16 cellular contexts compared by ENCODE assay signal in the genomic region with DNA sequence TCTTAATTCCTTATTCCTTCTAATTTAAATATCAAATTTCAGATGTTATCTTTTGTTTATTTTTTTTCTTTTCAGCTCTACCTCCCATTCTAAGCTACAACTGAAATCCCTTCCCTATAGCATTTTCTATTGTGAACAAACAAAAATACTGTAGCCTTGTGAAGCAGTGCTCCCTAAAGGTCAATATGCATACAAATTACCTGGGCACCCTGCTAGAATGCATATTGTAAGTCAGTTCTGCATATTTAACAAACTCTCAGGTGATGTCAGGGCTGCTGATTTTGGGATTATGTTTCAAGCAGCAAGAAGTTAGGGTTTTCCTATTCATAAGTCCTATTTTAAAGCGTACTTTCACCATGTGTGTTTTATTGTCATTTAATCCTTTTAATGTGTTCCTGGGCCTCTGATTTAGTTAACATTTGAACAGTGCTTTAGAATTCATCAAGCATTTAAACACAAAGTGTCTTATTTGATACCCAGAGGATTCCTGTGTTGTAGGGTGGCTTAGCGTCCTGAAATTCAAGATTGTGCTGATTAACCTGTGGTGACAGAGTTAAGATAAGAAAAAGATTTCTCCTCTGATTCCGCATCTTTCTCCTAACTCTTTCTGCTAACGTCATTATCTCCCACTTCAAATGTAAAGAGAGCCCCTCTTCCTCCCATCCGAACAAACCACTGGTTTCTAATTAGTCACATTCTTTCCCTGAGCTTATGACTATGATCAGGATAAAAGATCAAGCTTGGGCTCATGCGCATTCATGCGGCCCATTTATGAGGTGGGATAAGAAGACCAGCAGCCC.
DNase-seq lines count a peak whose midpoint lies in the region; ATAC-seq, FAIRE-seq and TF ChIP-seq lines count a peak whose summit lies in the region.
"Had no signal": no experiment of that assay in that cellular context is flagged by ENCODE, and none has a peak within 500 bp of the region (broad histone marks: within the 10 kb centered on the region; RNA-seq: fewer than 3 reads in every experiment).

No MANE protein-coding gene starts in this region.

- no peak for TF ChIP-seq EP300 in H1 (IDR thresholded peaks at IDR 0.05; ENCODE audit: borderline replicate concordance in 1 of 2, low read depth in 2 of 2, low read length in 2 of 2)

- H3K4me3 Mint-ChIP-seq in GM23338 = peak overlapping the region; percentile 57
- no peak overlapping the region for H3K4me3 Mint-ChIP-seq in activated T-helper 17 cell treated with anti-CD3 and anti-CD28 coated beads, Interleukin-2, amount 50 U/mL, for 72 hours
- H3K4me3 Mint-ChIP-seq: CD4-positive, CD25-positive, alpha-beta regulatory T cell had no signal

- no peak for TF ChIP-seq RAD21 in H1 (IDR thresholded peaks at IDR 0.05 in 1 of 2, conservative IDR thresholded peaks at IDR 0.05 in 1 of 2; ENCODE audit: low read depth in 2 of 2, low read length in 2 of 2)

- H2BK20ac ChIP-seq in H1 (ENCODE audit: low read length) = 0 out of 2 replicates have a peak overlapping the region, but pooled peaks have one; percentile 67

- no peak overlapping the region for H3K23ac ChIP-seq in H1 (ENCODE audit: insufficient read length)

- H3K4me1 ChIP-seq in GM23338 (ENCODE audit: insufficient read depth) = peaks cover 32% of the 10 kb centered on the region
- peaks cover 30% of the 10 kb centered on the region for H3K4me1 ChIP-seq in HUES64 (ENCODE audit: insufficient read depth, low read length)
- H3K4me1 ChIP-seq in H1 (replicated peaks in 1 of 4; ENCODE audit: control insufficient read depth in 3 of 4, insufficient read depth in 4 of 4, low read length in 3 of 4) = peaks cover 6 to 19% (median 15%) of the 10 kb centered on the region in 4 experiments; a peak in 5 of 7 replicates
- peaks cover 19% of the 10 kb centered on the region for H3K4me1 ChIP-seq in iPS-20b (ENCODE audit: insufficient read depth, low read length)
- H3K4me1 ChIP-seq: BLaER1 treated with 17β-estradiol and CSF1 and Interleukin-3, amounts not matched to agents 10 nM and 100 nM had no signal

- peak overlapping the region; percentile 89 for H2BK120ac ChIP-seq in H1 (replicated peaks; ENCODE audit: low read depth, low read length)

- DNase-seq in GM23338 (ENCODE audit: low spot score) = peak; percentile 30
- DNase-seq in H1 (ENCODE audit: low read depth in 1 of 2, low spot score in 2 of 2) = no peak
- no peak for DNase-seq in AG20443 (ENCODE audit: low spot score)
- no peak for DNase-seq in iPS-NIHi11 (ENCODE audit: low spot score)
- DNase-seq: 8988T; CD4-positive, CD25-positive, alpha-beta regulatory T cell; DMS53; GF-D8; IMR-90 had no signal

- H3K27ac ChIP-seq in GM23338 (ENCODE audit: low read depth) (peak overlapping the region; percentile 78), HUES64 (ENCODE audit: low read depth, low read length) (peak overlapping the region; percentile 29; the same call in 1 of the 2 replicates), H1 (ENCODE audit: low read depth, low read length) (peak overlapping the region; percentile 24; the same call in 1 of the 2 replicates), iPS-20b (ENCODE audit: low read length) (peak overlapping the region; percentile 0)
- H3K27ac ChIP-seq: BLaER1 treated with 17β-estradiol and CSF1 and Interleukin-3, amounts not matched to agents 10 nM and 100 nM had no signal

- peak overlapping the region; percentile 31 for H3K4me3 ChIP-seq in GM23338
- H3K4me3 ChIP-seq in HUES64 (ENCODE audit: low read length) = no peak overlapping the region
- peak overlapping the region in 1 of 4 experiments; percentile 23; a peak in 1 of 8 replicates for H3K4me3 ChIP-seq in H1 (ENCODE audit: extremely low read depth in 1 of 4, insufficient read depth in 2 of 4, low read depth in 3 of 4, low read length in 4 of 4)
- H3K4me3 ChIP-seq in iPS-20b (ENCODE audit: low read length) = peak overlapping the region; percentile 34; the same call in 1 of the 2 replicates
- H3K4me3 ChIP-seq: BLaER1 treated with 17β-estradiol and CSF1 and Interleukin-3, amounts not matched to agents 10 nM and 100 nM had no signal

- POLR2A ChIA-PET in H1 (lab: Charles Lee; ENCODE audit: partially characterized antibody) = no interaction called here

- ATAC-seq in GM23338 (peak; percentile 77), HG03175 (IDR thresholded peaks at IDR 0.05; ENCODE audit: unreplicated experiment) (no peak)
- no peak for ATAC-seq in activated T-helper 17 cell treated with anti-CD3 and anti-CD28 coated beads, Interleukin-2, amount 50 U/mL, for 72 hours (replicated peaks)

- H3K9me3 ChIP-seq in HUES64 (ENCODE audit: insufficient read depth, low read depth, low read length) = no peaks in the 10 kb centered on the region
- H3K9me3 ChIP-seq in H1 (ENCODE audit: insufficient read depth in 2 of 2, low read depth in 1 of 2, low read length in 1 of 2) = no peaks in the 10 kb centered on the region
- no peaks in the 10 kb centered on the region for H3K9me3 ChIP-seq in iPS-20b (ENCODE audit: insufficient read depth, low read depth, low read length)

- H2AK5ac ChIP-seq in H1 (ENCODE audit: low read depth, low read length) = no peak overlapping the region

- H4K8ac ChIP-seq in H1 (ENCODE audit: extremely low read depth, insufficient read depth, low read length) = no peak overlapping the region

- no peaks in the 10 kb centered on the region for H3F3A ChIP-seq in GM23338 (replicated peaks; ENCODE audit: low read depth)

- no peaks in the 10 kb centered on the region for H3K79me1 ChIP-seq in H1 (ENCODE audit: low read depth, low read length)

- peak overlapping the region; percentile 37 for H4K91ac ChIP-seq in H1 (replicated peaks; ENCODE audit: insufficient read length, low read length)

- no peaks in the 10 kb centered on the region for H4K20me1 ChIP-seq in GM23338 (replicated peaks; ENCODE audit: insufficient read depth)
- no peaks in the 10 kb centered on the region for H4K20me1 ChIP-seq in H1 (replicated peaks in 1 of 2; ENCODE audit: control insufficient read depth in 1 of 2, insufficient read depth in 2 of 2, low read length in 2 of 2)
- H4K20me1 ChIP-seq: BLaER1 treated with 17β-estradiol and CSF1 and Interleukin-3, amounts not matched to agents 10 nM and 100 nM had no signal

- peak overlapping the region; percentile 53 for H3K4me2 ChIP-seq in GM23338
- H3K4me2 ChIP-seq in H1 (ENCODE audit: insufficient read depth in 1 of 2, low read depth in 2 of 2, low read length in 2 of 2) = peak overlapping the region; percentile 37 to 53; a peak in 3 of 4 replicates
- H3K4me2 ChIP-seq: BLaER1 treated with 17β-estradiol and CSF1 and Interleukin-3, amounts not matched to agents 10 nM and 100 nM had no signal

- H3K4ac ChIP-seq in H1 (replicated peaks; ENCODE audit: insufficient read length, low read depth, low read length) = no peak overlapping the region

- 0 out of 2 replicates have a peak overlapping the region, but pooled peaks have one; percentile 66 for H2BK5ac ChIP-seq in H1 (ENCODE audit: low read depth, low read length)

- H3K14ac ChIP-seq in H1 (ENCODE audit: insufficient read length) = no peak overlapping the region

- H3K79me2 ChIP-seq in GM23338 (replicated peaks; ENCODE audit: insufficient read depth) = no peaks in the 10 kb centered on the region
- no peaks in the 10 kb centered on the region for H3K79me2 ChIP-seq in H1 (ENCODE audit: control insufficient read depth in 1 of 2, insufficient read depth in 2 of 2, low read length in 2 of 2)

- CTCF ChIA-PET in H1 (lab: Charles Lee; ENCODE audit: partially characterized antibody) = interaction anchor here (0.6 to 3.9 kb wide), 6 partner anchors 22 to 285 kb away, joined by 3 to 15 read pairs (median 4); no protein-coding TSS in a partner anchor

- no peak for TF ChIP-seq POLR2A in H1 (IDR thresholded peaks at IDR 0.05; ENCODE audit: control extremely low read depth in 1 of 2, low read depth in 2 of 2, low read length in 2 of 2)

- TF ChIP-seq CTCF in GM23338 (conservative IDR thresholded peaks at IDR 0.05; ENCODE audit: low read depth in 2 of 2) = no peak
- no peak for TF ChIP-seq CTCF in H1 (IDR thresholded peaks at IDR 0.05; ENCODE audit: control extremely low read depth in 1 of 3, insufficient read depth in 1 of 3, low read depth in 1 of 3, low read length in 3 of 3)

- H3K36me3 ChIP-seq in GM23338 (ENCODE audit: insufficient read depth) = 0 out of 2 replicates have a peak, but pooled peaks cover 2% of the 10 kb centered on the region
- H3K36me3 ChIP-seq in HUES64 (ENCODE audit: insufficient read depth, low read length) = peaks cover 13% of the 10 kb centered on the region; the same call in 1 of the 2 replicates
- peaks cover 0 to 11% (median 0%) of the 10 kb centered on the region in 4 experiments; a peak in 2 of 8 replicates for H3K36me3 ChIP-seq in H1 (ENCODE audit: control insufficient read depth in 2 of 4, insufficient read depth in 4 of 4, low read length in 3 of 4)
- peaks cover 11% of the 10 kb centered on the region for H3K36me3 ChIP-seq in iPS-20b (ENCODE audit: insufficient read depth, low read depth, low read length)
- H3K36me3 ChIP-seq: BLaER1 treated with 17β-estradiol and CSF1 and Interleukin-3, amounts not matched to agents 10 nM and 100 nM had no signal

- peaks cover 29% of the 10 kb centered on the region for H3K9me3 Mint-ChIP-seq in GM23338
- H3K9me3 Mint-ChIP-seq in activated T-helper 17 cell treated with anti-CD3 and anti-CD28 coated beads, Interleukin-2, amount 50 U/mL, for 72 hours = no peaks in the 10 kb centered on the region

- no peaks in the 10 kb centered on the region for H3K23me2 ChIP-seq in H1 (ENCODE audit: low read depth, low read length)

- no peaks in the 10 kb centered on the region for H3K9me2 ChIP-seq in GM23338 (ENCODE audit: insufficient read depth)

- H2AFZ ChIP-seq in GM23338 (no peak overlapping the region), H1 (ENCODE audit: low read length) (no peak overlapping the region)

- FAIRE-seq in H1 (lab: Jason Lieb, UNC) = no peak
- FAIRE-seq: GM19239, H54 had no signal

- no peak overlapping the region; the same call in 1 of the 2 replicates for H2BK12ac ChIP-seq in H1 (ENCODE audit: low read depth, low read length)

- H2BK15ac ChIP-seq in H1 (ENCODE audit: low read length) = no peak overlapping the region

- no peak overlapping the region for H3K56ac ChIP-seq in H1 (replicated peaks; ENCODE audit: insufficient read length, low read depth, low read length)

- H3K27me3 ChIP-seq in GM23338 (ENCODE audit: insufficient read depth) (no peaks in the 10 kb centered on the region), HUES64 (ENCODE audit: insufficient read depth, low read length) (no peaks in the 10 kb centered on the region), H1 (replicated peaks in 1 of 4; ENCODE audit: control insufficient read depth in 3 of 4, extremely low read depth in 1 of 4, insufficient read depth in 3 of 4, low read length in 3 of 4) (no peaks in the 10 kb centered on the region), iPS-20b (ENCODE audit: insufficient read depth, low read length) (no peaks in the 10 kb centered on the region)
- H3K27me3 ChIP-seq: BLaER1 treated with 17β-estradiol and CSF1 and Interleukin-3, amounts not matched to agents 10 nM and 100 nM had no signal

- peak overlapping the region; percentile 27 for H4K5ac ChIP-seq in H1 (ENCODE audit: insufficient read length, low read depth, low read length)

- no peak overlapping the region for H3K9ac ChIP-seq in HUES64 (ENCODE audit: low read depth, low read length)
- no peak overlapping the region for H3K9ac ChIP-seq in H1 (replicated peaks in 1 of 4; ENCODE audit: extremely low read depth in 1 of 4, low read depth in 3 of 4, low read length in 3 of 4)
- peak overlapping the region; percentile 2; the same call in 1 of the 2 replicates for H3K9ac ChIP-seq in iPS-20b (ENCODE audit: low read depth, low read length)
- H3K9ac ChIP-seq: BLaER1 treated with 17β-estradiol and CSF1 and Interleukin-3, amounts not matched to agents 10 nM and 100 nM had no signal

- peaks cover 4% of the 10 kb centered on the region for H3K27me3 Mint-ChIP-seq in GM23338 (ENCODE audit: insufficient read depth, low read depth, poor library complexity)
- peaks cover 9% of the 10 kb centered on the region for H3K27me3 Mint-ChIP-seq in activated T-helper 17 cell treated with anti-CD3 and anti-CD28 coated beads, Interleukin-2, amount 50 U/mL, for 72 hours
- H3K27me3 Mint-ChIP-seq: CD4-positive, CD25-positive, alpha-beta regulatory T cell had no signal

- H3K36me3 Mint-ChIP-seq in GM23338 (ENCODE audit: low read depth) = peaks cover 40% of the 10 kb centered on the region
- H3K36me3 Mint-ChIP-seq in activated T-helper 17 cell treated with anti-CD3 and anti-CD28 coated beads, Interleukin-2, amount 50 U/mL, for 72 hours (ENCODE audit: low read depth) = no peaks in the 10 kb centered on the region
- H3K36me3 Mint-ChIP-seq: CD4-positive, CD25-positive, alpha-beta regulatory T cell had no signal

- WGBS in HUES64 = 52% methylated on average over 6 of the region's 7 CpGs
- 28% methylated on average over 7 of the region's 7 CpGs; no CpG with 5 or more reads in 1 of the 2 experiments for WGBS in H1 (ENCODE audit: extremely low coverage in 1 of 2, insufficient coverage in 1 of 2, insufficient read length in 1 of 2, insufficient replicate concordance in 2 of 2, low coverage in 1 of 2, low lambda C conversion rate in 2 of 2, missing lambda C conversion rate in 1 of 2), 2 experiments

- peak overlapping the region; percentile 52; the same call in 1 of the 2 replicates for H3K18ac ChIP-seq in H1 (ENCODE audit: extremely low read depth, low read length)

- peak overlapping the region; percentile 41; the same call in 1 of the 2 replicates for H3K27ac Mint-ChIP-seq in GM23338
- H3K27ac Mint-ChIP-seq in activated T-helper 17 cell treated with anti-CD3 and anti-CD28 coated beads, Interleukin-2, amount 50 U/mL, for 72 hours = no peak overlapping the region
- H3K27ac Mint-ChIP-seq: CD4-positive, CD25-positive, alpha-beta regulatory T cell had no signal

- peaks cover 50% of the 10 kb centered on the region for H3K4me1 Mint-ChIP-seq in GM23338
- H3K4me1 Mint-ChIP-seq in activated T-helper 17 cell treated with anti-CD3 and anti-CD28 coated beads, Interleukin-2, amount 50 U/mL, for 72 hours = no peaks in the 10 kb centered on the region
- H3K4me1 Mint-ChIP-seq: CD4-positive, CD25-positive, alpha-beta regulatory T cell had no signal

Comparison
In these comparisons a context has a peak if more than half of its experiments do, and no peak if none do; other contexts are left out.
1. H3K27ac ChIP-seq: peak in every context shown above with its lines; median percentile 78 in GM23338; 29 in HUES64; 24 in H1; 0 in iPS-20b.